In the genomic region with DNA sequence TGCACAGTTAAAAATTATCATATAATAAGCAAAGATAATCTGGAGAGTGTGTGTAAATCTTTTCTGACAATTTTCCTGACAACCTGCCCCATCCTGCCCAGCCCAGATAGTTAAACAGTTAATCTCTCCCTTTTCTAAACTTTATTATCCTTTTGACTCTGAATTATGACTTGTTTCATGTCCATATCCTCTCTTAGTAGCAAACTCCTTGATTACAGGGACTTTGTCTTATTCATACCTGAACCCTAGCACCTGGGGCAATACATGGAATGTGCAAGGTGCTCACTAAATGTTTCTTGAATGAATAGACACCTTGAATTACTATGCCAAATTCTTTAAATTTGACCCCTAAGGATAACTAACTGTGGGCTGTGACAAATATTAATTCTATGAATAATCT, we compare ENCODE assay signal across 33 cellular contexts.
"Had no signal": no experiment of that assay in that cellular context is flagged by ENCODE, and none has a peak within 500 bp of the region (broad histone marks: within the 10 kb centered on the region; RNA-seq: fewer than 3 reads in every experiment).

No MANE protein-coding gene starts in this region.

- DNase-seq: activated B cell treated with CpG ODN at 0.5 μM for 24 hours; activated CD4-positive, alpha-beta memory T cell treated with anti-CD3 and anti-CD28 coated beads for 36 hours; activated CD4-positive, alpha-beta T cell treated with anti-CD3 and anti-CD28 coated beads for 4 hours; activated CD4-positive, alpha-beta T cell treated with anti-CD3 and anti-CD28 coated beads, Interleukin-2, amount 10 ng/mL, durations not matched to agents 24 days and 14 days; activated CD4-positive, alpha-beta T cell treated with anti-CD3 and anti-CD28 coated beads, Interleukin-2, amount 50 U/mL, for 1 hour; activated CD4-positive, alpha-beta T cell treated with anti-CD3 and anti-CD28 coated beads, Interleukin-2, amount 50 U/mL, for 4 hours; activated CD4-positive, CD25-positive, alpha-beta regulatory T cell treated with anti-CD3 and anti-CD28 coated beads, Interleukin-2, amount 50 U/mL, for 72 hours; activated CD8-positive, alpha-beta memory T cell treated with anti-CD3 and anti-CD28 coated beads, Interleukin-2, amount 50 U/mL, for 4 hours; activated CD8-positive, alpha-beta T cell treated with anti-CD3 and anti-CD28 coated beads for 36 hours; activated effector memory CD4-positive, alpha-beta T cell treated with anti-CD3 and anti-CD28 coated beads, Interleukin-2, amount 50 U/mL, for 16 hours; activated gamma-delta T cell treated with Interleukin-2 at 50 U/mL for 16 hours; activated naive CD4-positive, alpha-beta T cell; activated naive CD4-positive, alpha-beta T cell treated with anti-CD3 and anti-CD28 coated beads for 36 hours; activated naive CD4-positive, alpha-beta T cell treated with anti-CD3 and anti-CD28 coated beads, Interleukin-2, amount 50 U/mL, for 16 hours; activated naive CD8-positive, alpha-beta T cell treated with anti-CD3 and anti-CD28 coated beads for 36 hours; activated T-cell treated with anti-CD3 and anti-CD28 coated beads for 4 hours; activated T-cell treated with anti-CD3 and anti-CD28 coated beads, Interleukin-2, amount 50 U/mL, for 1 hour; activated T-cell treated with anti-CD3 and anti-CD28 coated beads, Interleukin-2, amount 50 U/mL, for 4 hours; activated T-cell treated with anti-CD3 and anti-CD28 coated beads, Interleukin-2, amount 50 U/mL, for 72 hours; adrenal gland; amniotic stem cell; aorta; body of pancreas; brain microvascular endothelial cell; caudate nucleus; cerebellar nuclear complex; T-helper 1 cell; T-helper 2 cell; T-helper 9 cell had no signal

- ATAC-seq: activated CD8-positive, alpha-beta T cell treated with anti-CD3 and anti-CD28 coated beads for 36 hours; activated naive CD4-positive, alpha-beta T cell treated with anti-CD3 and anti-CD28 coated beads, Interleukin-2, amount 50 U/mL, for 72 hours; activated T-cell treated with anti-CD3 and anti-CD28 coated beads, Interleukin-2, amount 50 U/mL, for 4 hours; activated T-cell treated with anti-CD3 and anti-CD28 coated beads, Interleukin-2, amount 50 U/mL, for 72 hours; activated T-helper 17 cell treated with anti-CD3 and anti-CD28 coated beads, Interleukin-2, amount 50 U/mL, for 72 hours; body of pancreas had no signal

- H3K27me3 ChIP-seq: adrenal gland, body of pancreas, brain microvascular endothelial cell, cardiac muscle cell had no signal

- H3K4me3 ChIP-seq: adrenal gland, body of pancreas, cardiac muscle cell had no signal

- H3K4me1 ChIP-seq: adrenal gland, body of pancreas had no signal

- H3K9me3 ChIP-seq: adrenal gland, body of pancreas had no signal

- H3K27ac ChIP-seq: adrenal gland, body of pancreas, brain microvascular endothelial cell, cardiac muscle cell, VCaP had no signal

- H3K36me3 ChIP-seq: adrenal gland, brain microvascular endothelial cell, cardiac muscle cell had no signal
